Comparison of ENCODE assay signal across 10 cellular contexts in the genomic region with DNA sequence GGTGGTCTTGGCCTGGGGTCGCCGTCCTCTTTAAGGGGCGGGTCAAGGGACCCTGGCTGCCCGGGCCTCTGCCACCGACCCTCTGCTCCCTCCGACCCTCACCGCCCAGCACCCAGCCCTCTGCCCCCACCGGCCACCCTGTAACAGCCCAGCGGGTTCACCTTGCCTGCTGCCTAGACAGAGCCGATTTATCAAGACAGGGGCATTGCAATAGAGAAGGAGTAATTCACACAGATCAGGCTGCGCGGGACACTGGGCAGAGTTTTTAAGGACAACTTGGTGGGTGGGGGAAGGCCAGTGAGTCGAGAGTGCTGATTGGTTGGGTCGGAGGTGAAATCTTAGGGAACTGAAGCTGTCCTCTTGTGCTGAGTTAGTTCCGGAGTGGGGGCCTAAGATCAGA. TPM values are rescaled to one million over a fixed set of nuclear protein-coding genes. Genes with fewer than 3 reads are reported as not detected.
A peak's percentile ranks its signal among the peaks of the same experiment; 100 is the strongest.
DNase-seq lines count a peak whose midpoint lies in the region; ATAC-seq and TF ChIP-seq lines count a peak whose summit lies in the region.
"Had no signal": no experiment of that assay in that cellular context is flagged by ENCODE, and none has a peak within 500 bp of the region (broad histone marks: within the 10 kb centered on the region; RNA-seq: fewer than 3 reads in every experiment).

No MANE protein-coding gene starts in this region.

- peak overlapping the region; percentile 76 for H3K4me3 Mint-ChIP-seq in stimulated activated naive CD8-positive, alpha-beta T cell treated with anti-CD3 and anti-CD28 coated beads, Interleukin-15, Interleukin-2, amounts not matched to agents 100 ng/mL and 50 ng/mL, for 24 hours
- peak overlapping the region; percentile 67 for H3K4me3 Mint-ChIP-seq in activated CD8-positive, alpha-beta T cell treated with anti-CD3 and anti-CD28 coated beads for 36 hours
- peak overlapping the region; percentile 75 for H3K4me3 Mint-ChIP-seq in memory B cell

- intact Hi-C loops in activated CD8-positive, alpha-beta T cell treated with anti-CD3 and anti-CD28 coated beads for 36 hours (cut with micrococcal nuclease), result no loop called here

- H3K27me3 Mint-ChIP-seq in stimulated activated naive CD8-positive, alpha-beta T cell treated with anti-CD3 and anti-CD28 coated beads, Interleukin-15, Interleukin-2, amounts not matched to agents 100 ng/mL and 50 ng/mL, for 24 hours, result no peaks in the 10 kb centered on the region
- no peaks in the 10 kb centered on the region for H3K27me3 Mint-ChIP-seq in activated CD8-positive, alpha-beta T cell treated with anti-CD3 and anti-CD28 coated beads for 36 hours
- H3K27me3 Mint-ChIP-seq in memory B cell, result no peaks in the 10 kb centered on the region

- DNase-seq in stimulated activated naive CD8-positive, alpha-beta T cell treated with anti-CD3 and anti-CD28 coated beads, Interleukin-15, Interleukin-2, amounts not matched to agents 100 U/mL and 50 U/mL, for 24 hours, result no peak
- no peak for DNase-seq in activated CD8-positive, alpha-beta T cell treated with anti-CD3 and anti-CD28 coated beads for 36 hours
- DNase-seq in memory B cell (ENCODE audit: low spot score in 2 of 2), result no peak
- DNase-seq: DMS 273 treated with DMSO at 0.1 percent for 48 hours, foreskin keratinocyte had no signal

- H3K4me1 Mint-ChIP-seq in stimulated activated naive CD8-positive, alpha-beta T cell treated with anti-CD3 and anti-CD28 coated beads, Interleukin-15, Interleukin-2, amounts not matched to agents 100 ng/mL and 50 ng/mL, for 24 hours (ENCODE audit: low read depth), result peaks cover 38% of the 10 kb centered on the region
- H3K4me1 Mint-ChIP-seq in activated CD8-positive, alpha-beta T cell treated with anti-CD3 and anti-CD28 coated beads for 36 hours (ENCODE audit: low read depth), result peaks cover 33% of the 10 kb centered on the region
- H3K4me1 Mint-ChIP-seq in memory B cell, result peaks cover 32% of the 10 kb centered on the region

- H3K36me3 Mint-ChIP-seq in stimulated activated naive CD8-positive, alpha-beta T cell treated with anti-CD3 and anti-CD28 coated beads, Interleukin-15, Interleukin-2, amounts not matched to agents 100 ng/mL and 50 ng/mL, for 24 hours (ENCODE audit: low read depth), result no peaks in the 10 kb centered on the region
- peaks cover 6% of the 10 kb centered on the region for H3K36me3 Mint-ChIP-seq in activated CD8-positive, alpha-beta T cell treated with anti-CD3 and anti-CD28 coated beads for 36 hours (ENCODE audit: low read depth)
- no peaks in the 10 kb centered on the region for H3K36me3 Mint-ChIP-seq in memory B cell

- POLR2A ChIA-PET in activated CD8-positive, alpha-beta T cell treated with anti-CD3 and anti-CD28 coated beads for 36 hours (lab: Charles Lee), result interaction anchor here (3.6 kb wide), 1 partner anchor 25 kb away, joined by 14 read pairs; the partner anchor contains the start of gene NDUFB2

- no peaks in the 10 kb centered on the region for H3K9me3 Mint-ChIP-seq in stimulated activated naive CD8-positive, alpha-beta T cell treated with anti-CD3 and anti-CD28 coated beads, Interleukin-15, Interleukin-2, amounts not matched to agents 100 ng/mL and 50 ng/mL, for 24 hours
- H3K9me3 Mint-ChIP-seq in activated CD8-positive, alpha-beta T cell treated with anti-CD3 and anti-CD28 coated beads for 36 hours, result no peaks in the 10 kb centered on the region
- no peaks in the 10 kb centered on the region for H3K9me3 Mint-ChIP-seq in memory B cell

- no peak for ATAC-seq in stimulated activated naive CD8-positive, alpha-beta T cell treated with anti-CD3 and anti-CD28 coated beads, Interleukin-15, Interleukin-2, amounts not matched to agents 100 U/mL and 50 U/mL, for 24 hours
- ATAC-seq in activated CD8-positive, alpha-beta T cell treated with anti-CD3 and anti-CD28 coated beads for 36 hours, result no peak
- no peak for ATAC-seq in memory B cell (ENCODE audit: low read depth)
- ATAC-seq in HG02623 (IDR thresholded peaks at IDR 0.05; ENCODE audit: unreplicated experiment), result no peak
- ATAC-seq in HG02852 (IDR thresholded peaks at IDR 0.05; ENCODE audit: unreplicated experiment), result no peak
- no peak for ATAC-seq in HG03521 (IDR thresholded peaks at IDR 0.05; ENCODE audit: unreplicated experiment)
- ATAC-seq in HG02870 (IDR thresholded peaks at IDR 0.05; ENCODE audit: unreplicated experiment), result no peak

- H3K27ac Mint-ChIP-seq in stimulated activated naive CD8-positive, alpha-beta T cell treated with anti-CD3 and anti-CD28 coated beads, Interleukin-15, Interleukin-2, amounts not matched to agents 100 ng/mL and 50 ng/mL, for 24 hours, result peak overlapping the region; percentile 52
- peak overlapping the region; percentile 82 for H3K27ac Mint-ChIP-seq in activated CD8-positive, alpha-beta T cell treated with anti-CD3 and anti-CD28 coated beads for 36 hours
- H3K27ac Mint-ChIP-seq in memory B cell, result peak overlapping the region; percentile 68

- CTCF ChIA-PET in activated CD8-positive, alpha-beta T cell treated with anti-CD3 and anti-CD28 coated beads for 36 hours (lab: Charles Lee), result interaction anchor here (1.2 kb wide), 1 partner anchor 18 kb away, joined by 4 read pairs; no protein-coding TSS in a partner anchor

- TF ChIP-seq CTCF in activated CD8-positive, alpha-beta T cell treated with anti-CD3 and anti-CD28 coated beads for 36 hours (IDR thresholded peaks at IDR 0.05), result no peak

RNA-seq across cellular contexts. Expression of gene ADCK2, which starts 0.8 kb away (rescaled TPM):
- total RNA-seq in activated CD8-positive, alpha-beta T cell treated with anti-CD3 and anti-CD28 coated beads for 36 hours, result 10 to 100 TPM; 20.0 to 21.5 TPM

RNA-seq across cellular contexts. Expression of gene NDUFB2, which starts 24.5 kb away (rescaled TPM):
- 100 to 1,000 TPM; 159 to 177 TPM for total RNA-seq in activated CD8-positive, alpha-beta T cell treated with anti-CD3 and anti-CD28 coated beads for 36 hours

RNA-seq across cellular contexts. Expression of gene DENND2A, which starts 31.4 kb away (rescaled TPM):
- not detected for total RNA-seq in activated CD8-positive, alpha-beta T cell treated with anti-CD3 and anti-CD28 coated beads for 36 hours
